In the genomic region with DNA sequence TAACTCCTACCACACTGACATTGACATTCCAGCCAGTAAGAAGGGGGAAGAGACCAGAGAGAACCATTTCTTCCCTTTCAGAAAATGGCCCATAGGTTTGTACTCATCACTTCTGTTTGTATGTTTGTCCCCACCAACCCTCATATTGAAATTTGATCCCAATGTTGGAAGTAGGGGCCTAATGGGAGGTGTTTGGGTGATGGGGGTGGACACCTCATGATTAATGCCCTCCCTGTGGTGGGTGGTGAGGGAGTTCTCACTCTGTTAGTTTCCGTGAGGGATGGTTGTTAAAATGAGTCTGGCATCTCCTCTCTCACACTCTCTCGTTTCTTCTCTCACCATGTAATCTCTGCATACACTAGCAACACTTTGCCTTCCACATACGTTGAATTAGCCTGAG, we compare ENCODE assay signal across 3 cellular contexts.
"Had no signal": no experiment of that assay in that cellular context is flagged by ENCODE, and none has a peak within 500 bp of the region (broad histone marks: within the 10 kb centered on the region; RNA-seq: fewer than 3 reads in every experiment).

No MANE protein-coding gene starts in this region.

- H3K4me3 ChIP-seq: GM12878 had no signal

- ATAC-seq: GM12878 had no signal

- DNase-seq: GDM1, GF-D8 had no signal
